ENCODE assay signal across 20 cellular contexts in genomic region chr4:115108850-115109249, GRCh38. TPM values are rescaled to one million over a fixed set of nuclear protein-coding genes. Genes with fewer than 3 reads are reported as not detected.
DNase-seq lines count a peak whose midpoint lies in the region; ATAC-seq, FAIRE-seq and TF ChIP-seq lines count a peak whose summit lies in the region.
"Had no signal": no experiment of that assay in that cellular context is flagged by ENCODE, and none has a peak within 500 bp of the region (broad histone marks: within the 10 kb centered on the region; RNA-seq: fewer than 3 reads in every experiment).

No MANE protein-coding gene starts in this region.

- in situ Hi-C loops in HepG2 (cut with HindIII; ENCODE audit: extremely low pct_ligation_motif_present, low pct_unique_long_range_greater_than_20kb), result no loop called here

- H4K20me1 ChIP-seq in HepG2 (ENCODE audit: insufficient read depth, low read length), result no peaks in the 10 kb centered on the region
- H4K20me1 ChIP-seq: BLaER1 had no signal

- no peak overlapping the region for H3K27ac ChIP-seq in HepG2 (ENCODE audit: extremely low read length, insufficient read depth, low read length)
- H3K27ac ChIP-seq in right lobe of liver, result no peak overlapping the region
- no peak overlapping the region for H3K27ac ChIP-seq in CD8-positive, alpha-beta T cell (ENCODE audit: low read depth, low read length)
- H3K27ac ChIP-seq: A549, BLaER1, C4-2B had no signal

- H3K36me3 Mint-ChIP-seq in CD8-positive, alpha-beta T cell, result no peaks in the 10 kb centered on the region
- no peaks in the 10 kb centered on the region for H3K36me3 Mint-ChIP-seq in brain
- H3K36me3 Mint-ChIP-seq: CD4-positive, alpha-beta memory T cell had no signal

- H3K4me3 ChIP-seq in HepG2 (replicated peaks in 1 of 3; ENCODE audit: insufficient read depth in 1 of 3, low read depth in 2 of 3, low read length in 3 of 3), result no peak overlapping the region
- H3K4me3 ChIP-seq in right lobe of liver, result no peak overlapping the region
- no peak overlapping the region for H3K4me3 ChIP-seq in CD8-positive, alpha-beta T cell (ENCODE audit: low read depth, low read length)
- H3K4me3 ChIP-seq: A549, BLaER1, GM23338 had no signal

- TF ChIP-seq POLR2A in HepG2 (IDR thresholded peaks at IDR 0.05; ENCODE audit: insufficient read depth in 1 of 2, low read depth in 2 of 2, low read length in 2 of 2), result no peak
- TF ChIP-seq POLR2A in right lobe of liver (IDR thresholded peaks at IDR 0.05), result no peak

- TF ChIP-seq EP300 in HepG2 (IDR thresholded peaks at IDR 0.05; ENCODE audit: low read depth in 2 of 2, low read length in 2 of 2) (no peak), HepG2 (CRISPR knock-in tag; IDR thresholded peaks at IDR 0.05; ENCODE audit: borderline replicate concordance) (no peak)

- H3K27me3 ChIP-seq in HepG2 (ENCODE audit: control insufficient read depth in 1 of 2, insufficient read depth in 2 of 2, low read length in 2 of 2) (no peaks in the 10 kb centered on the region), right lobe of liver (no peaks in the 10 kb centered on the region)
- no peaks in the 10 kb centered on the region for H3K27me3 ChIP-seq in CD8-positive, alpha-beta T cell (ENCODE audit: insufficient read depth, low read length)
- H3K27me3 ChIP-seq: BLaER1 had no signal

- no peak for DNase-seq in HepG2 (ENCODE audit: low spot score)
- no peak for DNase-seq in right lobe of liver
- no peak for DNase-seq in CD8-positive, alpha-beta T cell
- no peak for DNase-seq in nucleus accumbens (lab: John Stamatoyannopoulos, UW)
- DNase-seq: 8988T; Caco-2; CD4-positive, alpha-beta memory T cell; DMS153; DND-41; H9; HFFc6 had no signal

- CTCF ChIA-PET in HepG2 (lab: Yijun Ruan, JAX; ENCODE audit: low intra/inter-chr PET ratio, low total read pairs), result no interaction called here
- CTCF ChIA-PET in CD8-positive, alpha-beta T cell (lab: Charles Lee), result no interaction called here

- H3K36me3 ChIP-seq in HepG2 (replicated peaks in 1 of 2; ENCODE audit: control insufficient read depth in 1 of 2, insufficient read depth in 2 of 2, low read length in 2 of 2) (no peaks in the 10 kb centered on the region), right lobe of liver (no peaks in the 10 kb centered on the region)
- H3K36me3 ChIP-seq in CD8-positive, alpha-beta T cell (ENCODE audit: insufficient read depth, low read length), result no peaks in the 10 kb centered on the region
- H3K36me3 ChIP-seq: BLaER1 had no signal

- H3K79me2 ChIP-seq in HepG2 (ENCODE audit: insufficient read depth, low read length), result no peaks in the 10 kb centered on the region

- TF ChIP-seq CTCF in HepG2 (CRISPR knock-in tag; IDR thresholded peaks at IDR 0.05) (no peak), right lobe of liver (IDR thresholded peaks at IDR 0.05) (no peak), brain (conservative IDR thresholded peaks at IDR 0.05) (no peak)
- TF ChIP-seq CTCF in CD8-positive, alpha-beta T cell (IDR thresholded peaks at IDR 0.05), result peak; percentile 23

- H3K4me2 ChIP-seq in HepG2 (ENCODE audit: low read depth, low read length), result no peak overlapping the region
- H3K4me2 ChIP-seq: A549, BLaER1, GM23338 had no signal

- no peaks in the 10 kb centered on the region for H3K4me1 Mint-ChIP-seq in CD8-positive, alpha-beta T cell (ENCODE audit: low read depth)
- H3K4me1 Mint-ChIP-seq in brain, result peaks cover 44% of the 10 kb centered on the region
- H3K4me1 Mint-ChIP-seq: CD4-positive, alpha-beta memory T cell had no signal

- no peak overlapping the region for H3K4me3 Mint-ChIP-seq in CD8-positive, alpha-beta T cell
- H3K4me3 Mint-ChIP-seq in brain, result peak overlapping the region in 4 of 5 experiments; percentile 1 to 57 (median 42)
- H3K4me3 Mint-ChIP-seq: CD4-positive, alpha-beta memory T cell; GM23338; H9; HFFc6 had no signal

- H3K4me1 ChIP-seq in HepG2 (ENCODE audit: insufficient read depth, low read length) (no peaks in the 10 kb centered on the region), right lobe of liver (no peaks in the 10 kb centered on the region)
- H3K4me1 ChIP-seq in CD8-positive, alpha-beta T cell (ENCODE audit: insufficient read depth, low read length), result no peaks in the 10 kb centered on the region
- H3K4me1 ChIP-seq: A549, BLaER1, Caco-2 had no signal

- H3K9me3 ChIP-seq in HepG2 (ENCODE audit: low read length) (no peaks in the 10 kb centered on the region), right lobe of liver (no peaks in the 10 kb centered on the region)
- H3K9me3 ChIP-seq in CD8-positive, alpha-beta T cell (ENCODE audit: low read length), result no peaks in the 10 kb centered on the region
- H3K9me3 ChIP-seq: A549, BLaER1, Caco-2 had no signal

- no peak for ATAC-seq in HepG2
- no peak for ATAC-seq in right lobe of liver
- no peak for ATAC-seq in CD8-positive, alpha-beta T cell
- no peak for ATAC-seq in GM21381 (IDR thresholded peaks at IDR 0.05; ENCODE audit: unreplicated experiment)
- ATAC-seq: A549, GM23338, HCT116 had no signal

- no TSS peak for BruUV-seq in HepG2 (replicated peaks; lab: Mats Ljungman, UMichigan)

- intact Hi-C loops in HepG2 (cut with micrococcal nuclease; ENCODE audit: unreplicated experiment) (no loop called here), right lobe of liver (cut with DNase I) (no loop called here)
- intact Hi-C loops in CD8-positive, alpha-beta T cell (cut with DNase I, micrococcal nuclease), result no loop called here

- no peaks in the 10 kb centered on the region for H3K27me3 Mint-ChIP-seq in CD8-positive, alpha-beta T cell (ENCODE audit: low read depth)
- H3K27me3 Mint-ChIP-seq in brain, result peaks cover 4% of the 10 kb centered on the region
- H3K27me3 Mint-ChIP-seq: CD4-positive, alpha-beta memory T cell had no signal

- FAIRE-seq in HepG2 (lab: Jason Lieb, UNC), result no peak
- FAIRE-seq: A549, GM12892, GM19239 had no signal

- H3K9me3 Mint-ChIP-seq in CD8-positive, alpha-beta T cell, result no peaks in the 10 kb centered on the region
- peaks cover 0 to 2% (median 0%) of the 10 kb centered on the region in 5 experiments for H3K9me3 Mint-ChIP-seq in brain
- H3K9me3 Mint-ChIP-seq: GM23338, H9, HFFc6 had no signal

- H3K9ac ChIP-seq in HepG2 (ENCODE audit: insufficient read depth, low read depth, low read length), result no peak overlapping the region
- H3K9ac ChIP-seq: BLaER1 had no signal

- TF ChIP-seq RAD21 in HepG2 (CRISPR knock-in tag; IDR thresholded peaks at IDR 0.05), result no peak

- no peak overlapping the region for H3K27ac Mint-ChIP-seq in CD8-positive, alpha-beta T cell
- H3K27ac Mint-ChIP-seq in brain, result peak overlapping the region in 1 of 5 experiments; percentile 27
- H3K27ac Mint-ChIP-seq: CD4-positive, alpha-beta memory T cell; GM23338; H9; HFFc6 had no signal

- POLR2A ChIA-PET in HepG2 (lab: Yijun Ruan, JAX), result no interaction called here
- POLR2A ChIA-PET in CD8-positive, alpha-beta T cell (lab: Charles Lee), result no interaction called here

- H2AFZ ChIP-seq in HepG2 (ENCODE audit: low read length), result no peak overlapping the region
- H2AFZ ChIP-seq: GM23338 had no signal

TF ChIP-seq in HepG2, 621 proteins besides CTCF, POLR2A, EP300 and RAD21:
- TF ChIP-seq U2AF2 (IDR thresholded peaks at IDR 0.05; ENCODE audit: low read depth, low read length) (0 out of 2 replicates have a peak, but pooled peaks have one; percentile 43), SRSF9 (IDR thresholded peaks at IDR 0.05; ENCODE audit: borderline replicate concordance, insufficient read depth, low read depth, low read length, poor library complexity, severe bottlenecking) (peak; percentile 52), ZFX (CRISPR knock-in tag; IDR thresholded peaks at IDR 0.05; ENCODE audit: low read depth) (no peak)

RNA-seq across cellular contexts. Expression of gene NDST4, which starts 4.6 kb away (rescaled TPM):
- total RNA-seq in HepG2 (2016; rRNA removed; fragmentation: Illumina TruSeq; extraction: Trizol) (not detected in 2 replicates), right lobe of liver (not detected)
- not detected in 2 replicates for total RNA-seq in HepG2 (2016; cell fraction: cytosol; rRNA removed; fragmentation: Illumina TruSeq; extraction: Trizol; ENCODE audit: low read depth)
- not detected in 2 replicates for total RNA-seq in HepG2 (2016; cell fraction: insoluble cytoplasmic fraction; rRNA removed; fragmentation: Illumina TruSeq; extraction: Trizol)
- not detected in 2 replicates for total RNA-seq in HepG2 (2016; cell fraction: membrane; rRNA removed; fragmentation: Illumina TruSeq; extraction: Trizol)
- not detected in 2 replicates for total RNA-seq in HepG2 (2016; cell fraction: nucleus; rRNA removed; fragmentation: Illumina TruSeq; extraction: Trizol)
- polyA plus RNA-seq in HepG2 (2011; rRNA removed) (not detected in 2 replicates), brain (ENCODE audit: insufficient read depth, low read depth, low replicate concordance) (0.48 TPM)
- polyA plus RNA-seq in HepG2 (2011; cell fraction: cytosol; rRNA removed), result not detected in 2 replicates
- not detected in 2 replicates for polyA plus RNA-seq in HepG2 (2011; cell fraction: nucleus; rRNA removed)
- polyA plus RNA-seq in HepG2 (2012), result not detected in 2 replicates
- not detected in 2 replicates for polyA plus RNA-seq in HepG2 (2016; cell fraction: cytosol; fragmentation: Illumina TruSeq; extraction: Trizol; ENCODE audit: low read depth)
- polyA plus RNA-seq in HepG2 (2016; cell fraction: insoluble cytoplasmic fraction; fragmentation: Illumina TruSeq; extraction: Trizol; ENCODE audit: low read depth), result not detected in 2 replicates
- polyA plus RNA-seq in HepG2 (2016; cell fraction: membrane; fragmentation: Illumina TruSeq; extraction: Trizol; ENCODE audit: low read depth), result not detected in 2 replicates
- polyA plus RNA-seq in HepG2 (2016; cell fraction: nucleus; fragmentation: Illumina TruSeq; extraction: Trizol; ENCODE audit: insufficient read depth, low read depth), result not detected in 2 replicates
- 8.9 TPM in 1 of 2 replicates, not detected in the other for polyA minus RNA-seq in HepG2 (2011; rRNA and poly(A)+ RNA removed; ENCODE audit: low replicate concordance)
- not detected in 2 replicates for polyA minus RNA-seq in HepG2 (2011; cell fraction: cytosol; rRNA and poly(A)+ RNA removed)
- not detected in 2 replicates for polyA minus RNA-seq in HepG2 (2011; cell fraction: nucleus; rRNA and poly(A)+ RNA removed)
- not detected for total RNA-seq in CD8-positive, alpha-beta T cell
- total RNA-seq: CD4-positive, alpha-beta memory T cell; GM23338; H9; HFFc6 had no signal
- polyA plus RNA-seq: CD4-positive, alpha-beta memory T cell; GM23338 had no signal
